In the genomic region with DNA sequence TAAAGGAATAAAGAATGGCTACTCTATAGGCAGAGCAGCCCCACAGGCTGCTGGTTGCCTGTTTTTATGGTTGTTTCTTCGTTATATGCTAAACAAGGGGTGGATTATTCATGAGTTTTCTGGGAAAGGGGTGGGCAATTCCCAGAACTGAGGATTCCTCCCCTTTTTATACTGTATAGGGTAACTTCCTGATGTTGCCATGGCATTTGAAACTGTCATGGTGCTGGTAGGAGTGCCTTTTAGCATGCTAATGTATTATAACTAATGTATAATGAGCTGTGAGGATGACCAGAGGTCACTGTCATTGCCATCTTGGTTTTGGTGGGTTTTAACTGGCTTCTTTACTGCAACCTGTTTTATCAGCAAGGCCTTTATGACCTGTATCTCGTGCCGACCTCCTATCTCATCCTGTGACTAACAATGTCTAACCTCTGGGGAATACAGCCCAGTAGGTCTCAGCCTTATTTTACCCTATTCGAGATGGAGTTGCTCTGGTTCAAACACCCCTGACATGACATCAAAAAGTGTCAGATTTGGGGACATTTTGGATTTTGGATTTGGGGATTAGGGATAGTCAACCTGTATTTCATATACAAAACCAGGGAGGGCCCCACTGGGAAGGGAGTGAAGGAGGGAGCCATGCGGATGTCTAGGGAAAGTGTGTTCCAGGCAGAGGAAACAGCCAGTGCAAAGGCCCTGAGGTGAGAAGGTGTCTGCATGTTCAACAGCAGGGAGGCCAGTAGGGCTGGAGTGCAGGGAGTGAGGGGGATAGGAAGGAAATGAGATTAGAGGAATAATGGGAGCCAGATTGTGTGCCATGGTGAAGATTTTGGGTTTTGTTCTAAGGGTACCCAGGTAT, we compare ENCODE assay signal across 25 cellular contexts. TPM values are rescaled to one million over a fixed set of nuclear protein-coding genes. Genes with fewer than 3 reads are reported as not detected.
DNase-seq lines count a peak whose midpoint lies in the region; ATAC-seq and TF ChIP-seq lines count a peak whose summit lies in the region.
"Had no signal": no experiment of that assay in that cellular context is flagged by ENCODE, and none has a peak within 500 bp of the region (broad histone marks: within the 10 kb centered on the region; RNA-seq: fewer than 3 reads in every experiment).

No MANE protein-coding gene starts in this region.

- H3K27ac Mint-ChIP-seq in activated CD4-positive, alpha-beta T cell treated with anti-CD3 and anti-CD28 coated beads for 36 hours, result peak overlapping the region; percentile 59
- peak overlapping the region; percentile 71 for H3K27ac Mint-ChIP-seq in CD8-positive, alpha-beta T cell
- H3K27ac Mint-ChIP-seq in activated naive CD8-positive, alpha-beta T cell, result peak overlapping the region; percentile 46
- H3K27ac Mint-ChIP-seq in naive thymus-derived CD8-positive, alpha-beta T cell, result peak overlapping the region; percentile 31 to 94 (median 80)
- H3K27ac Mint-ChIP-seq: WTC11 had no signal

- DNase-seq in activated CD4-positive, alpha-beta T cell treated with anti-CD3 and anti-CD28 coated beads for 36 hours, result no peak
- no peak for DNase-seq in activated CD4-positive, alpha-beta T cell treated with anti-CD3 and anti-CD28 coated beads, Interleukin-2, amount 50 U/mL, for 1 hour
- no peak for DNase-seq in CD8-positive, alpha-beta T cell
- DNase-seq in naive thymus-derived CD8-positive, alpha-beta T cell, result peak in 1 of 10 donors; percentile 5
- DNase-seq in tibial artery (no peak), amygdala (lab: John Stamatoyannopoulos, UW) (no peak), prostate gland (ENCODE audit: low spot score) (no peak)
- DNase-seq: amniotic stem cell; central memory CD4-positive, alpha-beta T cell; effector CD4-positive, alpha-beta T cell; left ventricle myocardium inferior; NCI-H187; ovary; stimulated activated CD4-positive, alpha-beta T cell treated with anti-CD3 and anti-CD28 coated beads, Interleukin-2, amount 100 ng/mL, for 48 hours had no signal

- no peak for TF ChIP-seq POLR2A in prostate gland (IDR thresholded peaks at IDR 0.05)

- CTCF ChIA-PET in activated CD4-positive, alpha-beta T cell treated with anti-CD3 and anti-CD28 coated beads for 36 hours (lab: Charles Lee), result no interaction called here
- CTCF ChIA-PET in CD8-positive, alpha-beta T cell (lab: Charles Lee), result interaction anchor here (1.2 to 2.2 kb wide), 2 partner anchors 12 to 99 kb away, joined by 5 to 7 read pairs; a partner anchor contains a TSS

- peaks cover 41% of the 10 kb centered on the region for H3K9me3 Mint-ChIP-seq in activated CD4-positive, alpha-beta T cell treated with anti-CD3 and anti-CD28 coated beads for 36 hours (ENCODE audit: low read depth)
- peaks cover 12% of the 10 kb centered on the region for H3K9me3 Mint-ChIP-seq in CD8-positive, alpha-beta T cell
- no peaks in the 10 kb centered on the region for H3K9me3 Mint-ChIP-seq in activated naive CD8-positive, alpha-beta T cell (ENCODE audit: low read depth)
- peaks cover 0 to 28% (median 15%) of the 10 kb centered on the region in 9 donors for H3K9me3 Mint-ChIP-seq in naive thymus-derived CD8-positive, alpha-beta T cell

- no peaks in the 10 kb centered on the region for H3K27me3 ChIP-seq in CD8-positive, alpha-beta T cell (ENCODE audit: insufficient read depth, low read length)
- no peaks in the 10 kb centered on the region for H3K27me3 ChIP-seq in tibial artery
- H3K27me3 ChIP-seq in prostate gland (replicated peaks; ENCODE audit: insufficient read depth), result no peaks in the 10 kb centered on the region
- H3K27me3 ChIP-seq: BLaER1 treated with 17β-estradiol and CSF1 and Interleukin-3, amounts not matched to agents 10 nM and 100 nM; ovary had no signal

- H3K27ac ChIP-seq in CD8-positive, alpha-beta T cell (ENCODE audit: low read depth, low read length), result no peak overlapping the region
- H3K27ac ChIP-seq in tibial artery, result no peak overlapping the region
- H3K27ac ChIP-seq in prostate gland, result no peak overlapping the region
- H3K27ac ChIP-seq: BLaER1 treated with 17β-estradiol and CSF1 and Interleukin-3, amounts not matched to agents 10 nM and 100 nM; left ventricle myocardium inferior; ovary had no signal

- peaks cover 64% of the 10 kb centered on the region for H3K36me3 ChIP-seq in CD8-positive, alpha-beta T cell (ENCODE audit: insufficient read depth, low read length)
- H3K36me3 ChIP-seq in tibial artery (peaks cover 26 to 68% (median 61%) of the 10 kb centered on the region in 3 donors), prostate gland (no peaks in the 10 kb centered on the region)
- H3K36me3 ChIP-seq: ovary had no signal

- ATAC-seq in activated CD4-positive, alpha-beta T cell treated with anti-CD3 and anti-CD28 coated beads for 36 hours, result no peak
- no peak for ATAC-seq in CD8-positive, alpha-beta T cell
- no peak for ATAC-seq in naive thymus-derived CD8-positive, alpha-beta T cell
- ATAC-seq: Right ventricle myocardium inferior, WTC11 had no signal

- H3K4me1 Mint-ChIP-seq in activated CD4-positive, alpha-beta T cell treated with anti-CD3 and anti-CD28 coated beads for 36 hours, result peaks cover 46% of the 10 kb centered on the region
- peaks cover 31% of the 10 kb centered on the region for H3K4me1 Mint-ChIP-seq in CD8-positive, alpha-beta T cell (ENCODE audit: low read depth)
- H3K4me1 Mint-ChIP-seq in activated naive CD8-positive, alpha-beta T cell (ENCODE audit: low read depth), result peaks cover 45% of the 10 kb centered on the region
- H3K4me1 Mint-ChIP-seq in naive thymus-derived CD8-positive, alpha-beta T cell, result peaks cover 31 to 50% (median 43%) of the 10 kb centered on the region in 4 donors
- H3K4me1 Mint-ChIP-seq: WTC11 had no signal

- H3K9me3 ChIP-seq in CD8-positive, alpha-beta T cell (ENCODE audit: low read length), result no peaks in the 10 kb centered on the region
- H3K9me3 ChIP-seq in tibial artery (peaks cover 0 to 30% (median 23%) of the 10 kb centered on the region in 3 donors), prostate gland (no peaks in the 10 kb centered on the region)

- TF ChIP-seq CTCF in CD8-positive, alpha-beta T cell (IDR thresholded peaks at IDR 0.05), result no peak
- TF ChIP-seq CTCF in tibial artery (IDR thresholded peaks at IDR 0.05) (no peak), prostate gland (IDR thresholded peaks at IDR 0.05) (no peak)

- intact Hi-C loops in activated CD4-positive, alpha-beta T cell treated with anti-CD3 and anti-CD28 coated beads for 36 hours (cut with DNase I, micrococcal nuclease), result no loop called here
- intact Hi-C loops in CD8-positive, alpha-beta T cell (cut with DNase I, micrococcal nuclease), result no loop called here
- intact Hi-C loops in tibial artery (cut with DNase I; ENCODE audit: low total_unique reads) (no loop called here), prostate gland (cut with DNase I) (no loop called here)

- no peak overlapping the region for H3K4me3 ChIP-seq in CD8-positive, alpha-beta T cell (ENCODE audit: low read depth, low read length)
- H3K4me3 ChIP-seq in tibial artery (no peak overlapping the region), prostate gland (no peak overlapping the region)
- H3K4me3 ChIP-seq: left ventricle myocardium inferior, ovary, skin epidermis had no signal

- H3K4me3 Mint-ChIP-seq in activated CD4-positive, alpha-beta T cell treated with anti-CD3 and anti-CD28 coated beads for 36 hours, result no peak overlapping the region
- no peak overlapping the region for H3K4me3 Mint-ChIP-seq in CD8-positive, alpha-beta T cell
- no peak overlapping the region for H3K4me3 Mint-ChIP-seq in activated naive CD8-positive, alpha-beta T cell
- peak overlapping the region in 2 of 10 donors; percentile 30 to 38 for H3K4me3 Mint-ChIP-seq in naive thymus-derived CD8-positive, alpha-beta T cell
- H3K4me3 Mint-ChIP-seq: WTC11 had no signal

- POLR2A ChIA-PET in activated CD4-positive, alpha-beta T cell treated with anti-CD3 and anti-CD28 coated beads for 36 hours (lab: Charles Lee), result no interaction called here
- POLR2A ChIA-PET in CD8-positive, alpha-beta T cell (lab: Charles Lee), result interaction anchor here (1.1 kb wide), 1 partner anchor 46 kb away, joined by 3 read pairs; no protein-coding TSS in a partner anchor
- POLR2A ChIA-PET in naive thymus-derived CD8-positive, alpha-beta T cell (lab: Charles Lee), result interaction anchor here (0.8 to 3.5 kb wide), 5 partner anchors 9 to 46 kb away, joined by 3 to 22 read pairs (median 6); a partner anchor contains a TSS

- H3K36me3 Mint-ChIP-seq in activated CD4-positive, alpha-beta T cell treated with anti-CD3 and anti-CD28 coated beads for 36 hours (ENCODE audit: low read depth), result peaks cover 90% of the 10 kb centered on the region
- peaks cover 96% of the 10 kb centered on the region for H3K36me3 Mint-ChIP-seq in CD8-positive, alpha-beta T cell
- H3K36me3 Mint-ChIP-seq in activated naive CD8-positive, alpha-beta T cell, result peaks cover 60% of the 10 kb centered on the region
- H3K36me3 Mint-ChIP-seq in naive thymus-derived CD8-positive, alpha-beta T cell, result peaks cover 38 to 92% (median 68%) of the 10 kb centered on the region in 3 donors

- 77% methylated on average over 5 of the region's 5 CpGs for WGBS in prostate gland

- H3K4me1 ChIP-seq in CD8-positive, alpha-beta T cell (ENCODE audit: insufficient read depth, low read length), result peaks cover 22% of the 10 kb centered on the region
- H3K4me1 ChIP-seq in tibial artery (no peaks in the 10 kb centered on the region), prostate gland (replicated peaks) (no peaks in the 10 kb centered on the region)
- H3K4me1 ChIP-seq: left ventricle myocardium inferior had no signal

- H3K27me3 Mint-ChIP-seq in activated CD4-positive, alpha-beta T cell treated with anti-CD3 and anti-CD28 coated beads for 36 hours, result no peaks in the 10 kb centered on the region
- H3K27me3 Mint-ChIP-seq in CD8-positive, alpha-beta T cell (ENCODE audit: low read depth), result no peaks in the 10 kb centered on the region
- no peaks in the 10 kb centered on the region for H3K27me3 Mint-ChIP-seq in activated naive CD8-positive, alpha-beta T cell
- no peaks in the 10 kb centered on the region for H3K27me3 Mint-ChIP-seq in naive thymus-derived CD8-positive, alpha-beta T cell
- H3K27me3 Mint-ChIP-seq: IgD-negative memory B cell had no signal

RNA-seq across cellular contexts. Expression of a gene that starts 10.9 kb away (rescaled TPM):
- 100 to 1,000 TPM; 261 to 358 TPM for total RNA-seq in activated CD4-positive, alpha-beta T cell treated with anti-CD3 and anti-CD28 coated beads for 36 hours
- 100 to 1,000 TPM; 426 to 440 TPM for total RNA-seq in CD8-positive, alpha-beta T cell
- 100 to 1,000 TPM; 339 to 351 TPM for total RNA-seq in naive thymus-derived CD8-positive, alpha-beta T cell
- polyA plus RNA-seq in naive thymus-derived CD8-positive, alpha-beta T cell, result 100 to 1,000 TPM; 281 to 544 (median 452) TPM
- 10 to 100 TPM; 18.8 to 43.2 TPM for total RNA-seq in prostate gland

RNA-seq across cellular contexts. Expression of a gene that starts 22.4 kb away (rescaled TPM):
- under 1 TPM; 0.41 to 0.46 TPM for total RNA-seq in activated CD4-positive, alpha-beta T cell treated with anti-CD3 and anti-CD28 coated beads for 36 hours
- total RNA-seq in CD8-positive, alpha-beta T cell, result 10 to 100 TPM; 12.1 to 13.5 TPM
- total RNA-seq in naive thymus-derived CD8-positive, alpha-beta T cell, result 1 to 10 TPM; 5.4 to 6.4 TPM
- polyA plus RNA-seq in naive thymus-derived CD8-positive, alpha-beta T cell, result 10 to 100 TPM in 1 of 3 donors, 1 to 10 TPM in 2; 3.7 to 10.2 (median 8.8) TPM
- not detected for total RNA-seq in prostate gland
- total RNA-seq: A172, fibroblast of lung, left ventricle myocardium inferior, NCI-H460, Right ventricle myocardium inferior had no signal
- polyA plus RNA-seq: fibroblast of lung had no signal

RNA-seq across cellular contexts. Expression of a gene that starts 26.8 kb away (rescaled TPM):
- 1 to 10 TPM; 1.9 to 2.4 TPM for total RNA-seq in activated CD4-positive, alpha-beta T cell treated with anti-CD3 and anti-CD28 coated beads for 36 hours
- total RNA-seq in CD8-positive, alpha-beta T cell, result 1 to 10 TPM; 1.2 to 2.4 TPM
- total RNA-seq in naive thymus-derived CD8-positive, alpha-beta T cell, result 1 to 10 TPM in 1 of 2 experiments, not detected in 1; 1.1 TPM
- polyA plus RNA-seq in naive thymus-derived CD8-positive, alpha-beta T cell, result under 1 TPM in 2 of 3 donors, not detected in 1; 0.77 TPM
- 10 to 100 TPM; 15.9 to 30.6 TPM for total RNA-seq in prostate gland
- total RNA-seq: A172; NCI-H460; T-helper 1 cell treated with Interleukin-12 subunit alpha and Interleukin-12 subunit beta and Interleukin-4 antibody, amounts not matched to agents 30 ng/mL and 1 ng/mL, for 36 hours had no signal

RNA-seq across cellular contexts. Expression of a gene that starts 30.6 kb away (rescaled TPM):
- under 1 TPM; 0.66 to 0.67 TPM for total RNA-seq in activated CD4-positive, alpha-beta T cell treated with anti-CD3 and anti-CD28 coated beads for 36 hours
- under 1 TPM; 0.72 to 0.90 TPM for total RNA-seq in CD8-positive, alpha-beta T cell
- total RNA-seq in naive thymus-derived CD8-positive, alpha-beta T cell, result 1 to 10 TPM in 1 of 2 experiments, under 1 TPM in 1; 0.52 to 1.6 TPM
- under 1 TPM in 1 of 3 donors, not detected in 2; 0.18 TPM for polyA plus RNA-seq in naive thymus-derived CD8-positive, alpha-beta T cell
- 10 to 100 TPM in 1 of 2 donors, 1 to 10 TPM in 1; 9.1 to 16.3 TPM for total RNA-seq in prostate gland
- total RNA-seq: A172 had no signal
- polyA plus RNA-seq: IgD-negative memory B cell had no signal

RNA-seq across cellular contexts. Expression of a gene that starts 49.8 kb away (rescaled TPM):
- not detected for total RNA-seq in activated CD4-positive, alpha-beta T cell treated with anti-CD3 and anti-CD28 coated beads for 36 hours
- not detected for total RNA-seq in CD8-positive, alpha-beta T cell
- total RNA-seq in naive thymus-derived CD8-positive, alpha-beta T cell, result not detected
- not detected for polyA plus RNA-seq in naive thymus-derived CD8-positive, alpha-beta T cell
- 1,000 to 10,000 TPM in 1 of 2 donors, 100 to 1,000 TPM in 1; 365 to 1,352 TPM for total RNA-seq in prostate gland
- total RNA-seq: fibroblast of lung; NCI-H460; T-helper 1 cell treated with Interleukin-12 subunit alpha and Interleukin-12 subunit beta and Interleukin-4 antibody, amounts not matched to agents 30 ng/mL and 1 ng/mL, for 36 hours; temporal lobe had no signal
- polyA plus RNA-seq: fibroblast of lung, IgD-negative memory B cell had no signal

Comparison
In these comparisons a context has a peak if more than half of its experiments do, and no peak if none do; other contexts are left out.
1. RNA of a gene that starts 10.9 kb away (total RNA-seq): 426 to 440 TPM in CD8-positive, alpha-beta T cell, 261 to 358 TPM in activated CD4-positive, alpha-beta T cell treated with anti-CD3 and anti-CD28 coated beads for 36 hours and 339 to 351 TPM in naive thymus-derived CD8-positive, alpha-beta T cell; 18.8 to 43.2 TPM in prostate gland; every median in the first group is over 4 times any median in the second.
2. RNA of a gene that starts 22.4 kb away (total RNA-seq): 12.1 to 13.5 TPM in CD8-positive, alpha-beta T cell and 5.4 to 6.4 TPM in naive thymus-derived CD8-positive, alpha-beta T cell; 0.41 to 0.46 TPM in activated CD4-positive, alpha-beta T cell treated with anti-CD3 and anti-CD28 coated beads for 36 hours and not detected in prostate gland; every median in the first group is over 4 times any median in the second.
3. RNA of a gene that starts 26.8 kb away (total RNA-seq): 15.9 to 30.6 TPM in prostate gland; 1.9 to 2.4 TPM in activated CD4-positive, alpha-beta T cell treated with anti-CD3 and anti-CD28 coated beads for 36 hours, 1.2 to 2.4 TPM in CD8-positive, alpha-beta T cell and 1.1 TPM in naive thymus-derived CD8-positive, alpha-beta T cell; every median in the first group is over 4 times any median in the second.
4. Peak in every context shown above with its lines, with median percentiles within 50 percentile points of each other: H3K27ac Mint-ChIP-seq.